In genomic region chr4:99462875-99463464, GRCh38 we compare ENCODE assay signal across 8 cellular contexts. TPM values are rescaled to one million over a fixed set of nuclear protein-coding genes. Genes with fewer than 3 reads are reported as not detected.
A peak's percentile ranks its signal among the peaks of the same experiment; 100 is the strongest.
DNase-seq lines count a peak whose midpoint lies in the region; ATAC-seq and TF ChIP-seq lines count a peak whose summit lies in the region.
"Had no signal": no experiment of that assay in that cellular context is flagged by ENCODE, and none has a peak within 500 bp of the region (broad histone marks: within the 10 kb centered on the region; RNA-seq: fewer than 3 reads in every experiment).

No MANE protein-coding gene starts in this region.

- H3K27ac ChIP-seq in heart left ventricle, result no peak overlapping the region
- H3K27ac ChIP-seq: skin epidermis had no signal

- H3K27ac Mint-ChIP-seq in activated naive CD8-positive, alpha-beta T cell treated with anti-CD3 and anti-CD28 coated beads, Interleukin-2, amount 50 U/mL, for 24 hours, result no peak overlapping the region

- H3K36me3 ChIP-seq in heart left ventricle, result no peaks in the 10 kb centered on the region

- no peak overlapping the region for H3K4me3 ChIP-seq in heart left ventricle
- H3K4me3 ChIP-seq: skin epidermis had no signal

- peak; percentile 95 for ATAC-seq in GM21576 (IDR thresholded peaks at IDR 0.05; ENCODE audit: unreplicated experiment)
- peak; percentile 65 for ATAC-seq in activated naive CD8-positive, alpha-beta T cell treated with anti-CD3 and anti-CD28 coated beads, Interleukin-2, amount 50 U/mL, for 24 hours
- peak in 3 of 4 donors; percentile 72 to 88 (median 85) for ATAC-seq in heart left ventricle

- no peaks in the 10 kb centered on the region for H3K9me3 ChIP-seq in heart left ventricle

- no peaks in the 10 kb centered on the region for H3K4me1 Mint-ChIP-seq in activated naive CD8-positive, alpha-beta T cell treated with anti-CD3 and anti-CD28 coated beads, Interleukin-2, amount 50 U/mL, for 24 hours

- H3K4me1 ChIP-seq in heart left ventricle, result no peaks in the 10 kb centered on the region

- peaks cover 0 to 23% (median 0%) of the 10 kb centered on the region in 9 donors for H3K27me3 ChIP-seq in heart left ventricle

- 25 to 32% (median 27%) methylated on average over 4 of the region's 4 CpGs for WGBS in heart left ventricle, 4 donors

- H3K27me3 Mint-ChIP-seq in activated naive CD8-positive, alpha-beta T cell treated with anti-CD3 and anti-CD28 coated beads, Interleukin-2, amount 50 U/mL, for 24 hours, result peaks cover 8% of the 10 kb centered on the region

- TF ChIP-seq POLR2A in heart left ventricle (IDR thresholded peaks at IDR 0.05), result no peak

- TF ChIP-seq CTCF in GM10248 (IDR thresholded peaks at IDR 0.05; ENCODE audit: control extremely low read depth, extremely low read depth, low read depth, missing control alignments), result peak; percentile 69
- peak; percentile 63 to 82 (median 70) for TF ChIP-seq CTCF in heart left ventricle (IDR thresholded peaks at IDR 0.05)

- POLR2A ChIA-PET in GM10248 (lab: Yijun Ruan, JAX), result no interaction called here

- peak; percentile 60 for DNase-seq in GM10248 (ENCODE audit: extremely low spot score)
- DNase-seq in HuH-7 (ENCODE audit: low spot score), result peak; percentile 31
- peak; percentile 2 for DNase-seq in SHP77 treated with DMSO at 0.1 percent for 48 hours (lab: John Stamatoyannopoulos, UW)
- peak; percentile 38 for DNase-seq in activated naive CD8-positive, alpha-beta T cell treated with anti-CD3 and anti-CD28 coated beads, Interleukin-2, amount 50 U/mL, for 24 hours
- DNase-seq in heart left ventricle, result peak in 4 of 5 donors; percentile 20 to 33 (median 29)
- DNase-seq in renal cortical epithelial cell (ENCODE audit: low read depth), result peak; percentile 75

- CTCF ChIA-PET in GM10248 (lab: Yijun Ruan, JAX), result interaction anchor here (0.6 to 2.1 kb wide), 23 partner anchors 8 to 468 kb away, joined by 3 to 8 read pairs (median 5); partner anchors contain the start of genes C4orf17 and METAP1

- no peaks in the 10 kb centered on the region for H3K9me3 Mint-ChIP-seq in activated naive CD8-positive, alpha-beta T cell treated with anti-CD3 and anti-CD28 coated beads, Interleukin-2, amount 50 U/mL, for 24 hours

- no peaks in the 10 kb centered on the region for H3K36me3 Mint-ChIP-seq in activated naive CD8-positive, alpha-beta T cell treated with anti-CD3 and anti-CD28 coated beads, Interleukin-2, amount 50 U/mL, for 24 hours (ENCODE audit: low read depth)

- intact Hi-C loops in heart left ventricle (cut with DNase I), result loop anchor here in 8 of 10 donors (2.0 to 10.0 kb wide), 6 partner anchors 338 to 998 kb away; no protein-coding TSS in a partner anchor

- H3K4me3 Mint-ChIP-seq in activated naive CD8-positive, alpha-beta T cell treated with anti-CD3 and anti-CD28 coated beads, Interleukin-2, amount 50 U/mL, for 24 hours, result no peak overlapping the region

RNA-seq across cellular contexts. Expression of gene ADH7, which starts 27.8 kb away (rescaled TPM):
- not detected for total RNA-seq in heart left ventricle
- polyA plus RNA-seq in heart left ventricle, result not detected
- not detected in 2 replicates for total RNA-seq in renal cortical epithelial cell

RNA-seq across cellular contexts. Expression of gene C4orf17, which starts 47.9 kb away (rescaled TPM):
- total RNA-seq in heart left ventricle, result not detected
- polyA plus RNA-seq in heart left ventricle, result not detected
- total RNA-seq in renal cortical epithelial cell, result not detected in 2 replicates

Comparison
In these comparisons a context has a peak if more than half of its experiments do, and no peak if none do; other contexts are left out.
1. DNase-seq: peak in every context shown above with its lines; median percentile 75 in renal cortical epithelial cell; 60 in GM10248; 38 in activated naive CD8-positive, alpha-beta T cell treated with anti-CD3 and anti-CD28 coated beads, Interleukin-2, amount 50 U/mL, for 24 hours; 31 in HuH-7; 29 in heart left ventricle; 2 in SHP77 treated with DMSO at 0.1 percent for 48 hours.